ENCODE assay signal across 17 cellular contexts in the genomic region with DNA sequence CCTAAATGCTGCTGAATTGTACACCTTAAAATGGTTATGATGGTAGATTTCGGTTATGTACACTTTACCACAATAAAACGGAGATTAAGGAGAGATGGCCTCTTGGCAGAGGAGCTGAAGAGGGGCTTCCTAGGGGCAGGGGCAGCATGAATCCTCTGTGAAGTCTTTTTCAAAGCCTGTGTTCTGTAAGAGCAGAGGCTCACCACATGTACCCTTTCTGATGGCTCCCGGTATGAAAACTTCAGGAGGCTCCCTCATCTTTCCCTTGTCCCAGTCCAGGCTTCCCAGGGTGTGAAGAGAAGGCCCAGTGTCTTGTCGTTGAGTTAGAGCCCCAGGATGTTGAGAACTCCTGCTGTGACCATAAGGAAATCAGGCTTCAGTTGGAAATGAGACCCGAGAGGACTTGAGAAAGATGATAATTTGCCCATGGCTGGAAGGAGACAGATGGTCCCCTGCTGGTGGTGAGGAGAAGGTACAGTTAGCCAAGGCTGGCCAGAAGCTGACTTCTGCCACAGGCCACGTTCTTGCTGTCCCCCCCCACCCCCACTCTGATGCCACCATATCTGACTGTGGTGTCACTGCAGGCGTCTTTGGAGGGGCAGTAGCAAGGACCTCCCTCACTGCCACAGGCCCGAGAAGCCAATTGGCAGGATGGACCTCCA. TPM values are rescaled to one million over a fixed set of nuclear protein-coding genes. Genes with fewer than 3 reads are reported as not detected.
A peak's percentile ranks its signal among the peaks of the same experiment; 100 is the strongest.
DNase-seq lines count a peak whose midpoint lies in the region; ATAC-seq and TF ChIP-seq lines count a peak whose summit lies in the region.
"Had no signal": no experiment of that assay in that cellular context is flagged by ENCODE, and none has a peak within 500 bp of the region (broad histone marks: within the 10 kb centered on the region; RNA-seq: fewer than 3 reads in every experiment).

No MANE protein-coding gene starts in this region.

- no peaks in the 10 kb centered on the region for H3K36me3 ChIP-seq in A673 (ENCODE audit: insufficient read depth, low read length, poor library complexity, severe bottlenecking)
- H3K36me3 ChIP-seq in GM23338 (ENCODE audit: insufficient read depth): no peaks in the 10 kb centered on the region
- H3K36me3 ChIP-seq in Panc1 (ENCODE audit: control insufficient read depth, insufficient read depth, low read length): no peaks in the 10 kb centered on the region
- no peaks in the 10 kb centered on the region for H3K36me3 ChIP-seq in left lung
- H3K36me3 ChIP-seq: ascending aorta, gastroesophageal sphincter had no signal

- BruUV-seq in A673 (replicated peaks; lab: Mats Ljungman, UMichigan) (no TSS peak), Panc1 (replicated peaks; lab: Mats Ljungman, UMichigan) (no TSS peak)

- H3K4me1 ChIP-seq in A673 (ENCODE audit: insufficient read depth, low read length, poor library complexity, severe bottlenecking) (no peaks in the 10 kb centered on the region), GM23338 (ENCODE audit: insufficient read depth) (no peaks in the 10 kb centered on the region), Panc1 (ENCODE audit: control insufficient read depth, insufficient read depth, low read length) (no peaks in the 10 kb centered on the region), left lung (no peaks in the 10 kb centered on the region)
- H3K4me1 ChIP-seq: ascending aorta, gastroesophageal sphincter had no signal

- H3K9me3 ChIP-seq in A673 (ENCODE audit: low read depth, low read length, poor library complexity, severe bottlenecking): peaks cover 6% of the 10 kb centered on the region
- no peaks in the 10 kb centered on the region for H3K9me3 ChIP-seq in Panc1 (ENCODE audit: control insufficient read depth, insufficient read depth, low read depth, low read length)
- no peaks in the 10 kb centered on the region for H3K9me3 ChIP-seq in left lung

- no peaks in the 10 kb centered on the region for H3F3A ChIP-seq in GM23338 (replicated peaks; ENCODE audit: low read depth)

- in situ Hi-C loops in Panc1 (cut with HindIII; ENCODE audit: low pct_unique_long_range_greater_than_20kb, low sequenced_read_pairs): no loop called here

- H3K9me2 ChIP-seq in GM23338 (ENCODE audit: insufficient read depth): no peaks in the 10 kb centered on the region

- intact Hi-C loops in A673 (cut with micrococcal nuclease; ENCODE audit: unreplicated experiment) (no loop called here), Panc1 (cut with micrococcal nuclease; ENCODE audit: unreplicated experiment) (no loop called here), left lung (cut with DNase I) (no loop called here)

- no peak overlapping the region for H3K27ac Mint-ChIP-seq in GM23338
- H3K27ac Mint-ChIP-seq: activated T-helper 17 cell treated with anti-CD3 and anti-CD28 coated beads, Interleukin-2, amount 50 U/mL, for 72 hours; effector memory CD8-positive, alpha-beta T cell; T-helper 1 cell treated with Interleukin-12 subunit alpha and Interleukin-12 subunit beta and Interleukin-4 antibody, amounts not matched to agents 30 μg/mL and 1 μg/mL, for 36 hours; type B pancreatic cell had no signal

- no peaks in the 10 kb centered on the region for H3K27me3 ChIP-seq in A673 (replicated peaks; ENCODE audit: insufficient read depth, low read depth, low read length, poor library complexity)
- H3K27me3 ChIP-seq in GM23338 (ENCODE audit: insufficient read depth): no peaks in the 10 kb centered on the region
- H3K27me3 ChIP-seq in Panc1 (ENCODE audit: control insufficient read depth, insufficient read depth, low read length): no peaks in the 10 kb centered on the region
- no peaks in the 10 kb centered on the region for H3K27me3 ChIP-seq in left lung
- H3K27me3 ChIP-seq: ascending aorta, gastroesophageal sphincter had no signal

- no peaks in the 10 kb centered on the region for H3K4me1 Mint-ChIP-seq in GM23338

- H3K4me3 ChIP-seq in A673 (ENCODE audit: low read depth, low read length, poor library complexity, severe bottlenecking) (no peak overlapping the region), GM23338 (no peak overlapping the region), Panc1 (ENCODE audit: low read depth in 2 of 2, low read length in 2 of 2) (no peak overlapping the region), fibroblast of mammary gland (ENCODE audit: control insufficient read depth, low read depth, low read length) (no peak overlapping the region), left lung (no peak overlapping the region)
- H3K4me3 ChIP-seq: ascending aorta, gastroesophageal sphincter had no signal

- H2AFZ ChIP-seq in GM23338: no peak overlapping the region

- no peaks in the 10 kb centered on the region for H4K20me1 ChIP-seq in GM23338 (replicated peaks; ENCODE audit: insufficient read depth)

- TF ChIP-seq CTCF in A673 (conservative IDR thresholded peaks at IDR 0.05; ENCODE audit: low read depth, low read length) (peak; percentile 38), GM23338 (conservative IDR thresholded peaks at IDR 0.05; ENCODE audit: low read depth in 2 of 2) (peak in 1 of 2 experiments; percentile 42; a peak in 2 of 4 replicates), Panc1 (IDR thresholded peaks at IDR 0.05) (peak; percentile 36), fibroblast of mammary gland (conservative IDR thresholded peaks at IDR 0.05; ENCODE audit: control insufficient read depth, insufficient read depth, low read depth, low read length) (peak; percentile 24), left lung (IDR thresholded peaks at IDR 0.05) (no peak), omental fat pad (IDR thresholded peaks at IDR 0.05) (no peak)

- CTCF ChIA-PET in A673 (lab: Charles Lee) (no interaction called here), Panc1 (lab: Charles Lee) (no interaction called here)

- no peaks in the 10 kb centered on the region for H3K9me3 Mint-ChIP-seq in GM23338

- H3K27ac ChIP-seq in A673 (ENCODE audit: low read depth, low read length, poor library complexity, severe bottlenecking) (no peak overlapping the region), GM23338 (ENCODE audit: low read depth) (no peak overlapping the region), Panc1 (ENCODE audit: low read length) (no peak overlapping the region), left lung (no peak overlapping the region)
- H3K27ac ChIP-seq: ascending aorta, gastroesophageal sphincter had no signal

- POLR2A ChIA-PET in A673 (lab: Charles Lee; ENCODE audit: low non-redundant PET): no interaction called here
- POLR2A ChIA-PET in Panc1 (lab: Charles Lee): no interaction called here

- H3K36me3 Mint-ChIP-seq in GM23338 (ENCODE audit: low read depth): no peaks in the 10 kb centered on the region
- H3K36me3 Mint-ChIP-seq: type B pancreatic cell had no signal

- H3K79me2 ChIP-seq in GM23338 (replicated peaks; ENCODE audit: insufficient read depth): no peaks in the 10 kb centered on the region

- H3K27me3 Mint-ChIP-seq in GM23338 (ENCODE audit: insufficient read depth, low read depth, poor library complexity): no peaks in the 10 kb centered on the region
- H3K27me3 Mint-ChIP-seq: activated T-helper 17 cell treated with anti-CD3 and anti-CD28 coated beads, Interleukin-2, amount 50 U/mL, for 72 hours; effector memory CD8-positive, alpha-beta T cell; type B pancreatic cell had no signal

- H3K4me2 ChIP-seq in GM23338: no peak overlapping the region

- DNase-seq in A673 (ENCODE audit: low spot score) (peak; percentile 31), GM23338 (ENCODE audit: low spot score) (peak; percentile 6), Panc1 (ENCODE audit: low read depth, low spot score) (no peak), fibroblast of mammary gland (ENCODE audit: low read depth) (peak; percentile 7), left lung (no peak), omental fat pad (ENCODE audit: low spot score) (no peak)
- DNase-seq: DMS153; effector memory CD8-positive, alpha-beta T cell; MV-4-11; stimulated activated CD4-positive, alpha-beta T cell treated with anti-CD3 and anti-CD28 coated beads, Interleukin-2, amount 100 ng/mL, for 24 hours had no signal

- H3K4me3 Mint-ChIP-seq in GM23338: no peak overlapping the region
- H3K4me3 Mint-ChIP-seq: activated T-helper 17 cell treated with anti-CD3 and anti-CD28 coated beads, Interleukin-2, amount 50 U/mL, for 72 hours; effector memory CD8-positive, alpha-beta T cell; T-helper 1 cell treated with Interleukin-12 subunit alpha and Interleukin-12 subunit beta and Interleukin-4 antibody, amounts not matched to agents 30 μg/mL and 1 μg/mL, for 36 hours; type B pancreatic cell had no signal

- ATAC-seq in GM23338 (no peak), Panc1 (no peak; the same call in 1 of the 2 replicates), HG03457 (IDR thresholded peaks at IDR 0.05; ENCODE audit: unreplicated experiment) (no peak), HG03175 (IDR thresholded peaks at IDR 0.05; ENCODE audit: unreplicated experiment) (no peak), left lung (no peak), omental fat pad (ENCODE audit: low FRiP score) (no peak)
- ATAC-seq: activated T-helper 17 cell treated with anti-CD3 and anti-CD28 coated beads, Interleukin-2, amount 50 U/mL, for 72 hours; effector memory CD8-positive, alpha-beta T cell; gastroesophageal sphincter had no signal

TF ChIP-seq in GM23338, 12 proteins besides CTCF, POLR2A, EP300 and RAD21 (continues in another document):
- no peak for TF ChIP-seq NANOG (IDR thresholded peaks at IDR 0.05; ENCODE audit: borderline replicate concordance)
- no peak for TF ChIP-seq EZH2 (IDR thresholded peaks at IDR 0.05; ENCODE audit: low read depth, unreplicated experiment)
- no peak for TF ChIP-seq POLR2AphosphoS5 (IDR thresholded peaks at IDR 0.05; ENCODE audit: low read depth)
- TF ChIP-seq, protein P1, sequence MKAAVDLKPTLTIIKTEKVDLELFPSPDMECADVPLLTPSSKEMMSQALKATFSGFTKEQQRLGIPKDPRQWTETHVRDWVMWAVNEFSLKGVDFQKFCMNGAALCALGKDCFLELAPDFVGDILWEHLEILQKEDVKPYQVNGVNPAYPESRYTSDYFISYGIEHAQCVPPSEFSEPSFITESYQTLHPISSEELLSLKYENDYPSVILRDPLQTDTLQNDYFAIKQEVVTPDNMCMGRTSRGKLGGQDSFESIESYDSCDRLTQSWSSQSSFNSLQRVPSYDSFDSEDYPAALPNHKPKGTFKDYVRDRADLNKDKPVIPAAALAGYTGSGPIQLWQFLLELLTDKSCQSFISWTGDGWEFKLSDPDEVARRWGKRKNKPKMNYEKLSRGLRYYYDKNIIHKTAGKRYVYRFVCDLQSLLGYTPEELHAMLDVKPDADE (IDR thresholded peaks at IDR 0.05): no peak
- TF ChIP-seq JUNB (IDR thresholded peaks at IDR 0.05; ENCODE audit: unreplicated experiment): no peak

RNA-seq across cellular contexts. Expression of a gene that starts 31.8 kb away (rescaled TPM):
- 7.1 and 9.4 TPM in 2 replicates for total RNA-seq in A673 (2021)
- 6.1 and 8.7 TPM in 2 replicates for total RNA-seq in GM23338 (2014; rRNA removed; shearing (Covaris generic))
- 2.2 and 3.2 TPM in 2 replicates for polyA plus RNA-seq in GM23338 (2016; fragmentation: Nextera tagmentation; extraction: Ambion mirVana)
- 24.0 TPM for total RNA-seq in Panc1 (2021; ENCODE audit: unreplicated experiment)
- polyA plus RNA-seq in Panc1 (2012; ENCODE audit: insufficient read length): 9.9 TPM
- total RNA-seq in left lung: 10 to 100 TPM; 16.7 to 21.9 TPM
- 10 to 100 TPM in 1 of 4 donors, 1 to 10 TPM in 3; 7.1 to 15.1 (median 9.3) TPM for total RNA-seq in omental fat pad

Comparison
In these comparisons a context has a peak if more than half of its experiments do, and no peak if none do; other contexts are left out.
1. DNase-seq: peak in A673 (single experiment), GM23338 (single experiment) and fibroblast of mammary gland (single experiment); none in Panc1 (single experiment), left lung (0 of 2) and omental fat pad (single experiment).
2. CTCF ChIP-seq: peak in A673 (single experiment), Panc1 (single experiment) and fibroblast of mammary gland (single experiment); none in left lung (0 of 2) and omental fat pad (0 of 3).